28 cellular contexts compared by ENCODE assay signal in the genomic region with DNA sequence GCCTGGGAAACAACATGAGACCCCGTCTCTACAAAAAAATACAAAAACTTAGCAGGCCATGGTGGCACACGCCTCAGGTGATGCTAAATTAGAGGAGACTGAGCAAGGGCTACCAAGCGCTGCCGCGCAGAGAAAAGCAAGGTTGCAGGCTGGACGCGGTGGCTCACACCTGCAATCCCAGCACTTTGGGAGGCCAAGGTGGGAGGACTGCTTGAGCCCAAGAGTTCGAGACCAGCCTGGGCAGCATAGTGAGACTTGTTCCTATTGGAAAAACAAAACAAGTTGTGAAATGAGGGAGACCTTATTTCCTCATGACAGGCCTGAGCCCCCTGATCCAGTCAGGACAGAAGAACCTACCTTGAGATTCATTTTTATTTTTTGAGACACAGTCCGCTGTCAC. TPM values are rescaled to one million over a fixed set of nuclear protein-coding genes. Genes with fewer than 3 reads are reported as not detected.
DNase-seq lines count a peak whose midpoint lies in the region; ATAC-seq, FAIRE-seq and TF ChIP-seq lines count a peak whose summit lies in the region.
"Had no signal": no experiment of that assay in that cellular context is flagged by ENCODE, and none has a peak within 500 bp of the region (broad histone marks: within the 10 kb centered on the region; RNA-seq: fewer than 3 reads in every experiment).

No MANE protein-coding gene starts in this region.

- WGBS in H1 (ENCODE audit: extremely low coverage in 1 of 2, insufficient coverage in 1 of 2, insufficient read length in 1 of 2, insufficient replicate concordance in 2 of 2, low coverage in 1 of 2, low lambda C conversion rate in 2 of 2, missing lambda C conversion rate in 1 of 2), 2 experiments, result 97% methylated on average over 9 of the region's 9 CpGs; no CpG with 5 or more reads in 1 of the 2 experiments

- ATAC-seq in natural killer cell, result no peak
- no peak for ATAC-seq in natural killer cell treated with Interleukin-12 subunit alpha and Interleukin-12 subunit beta and Interleukin-15 and Interleukin-18, amount 100 ng/mL, for 72 hours
- ATAC-seq: A549, HCT116 had no signal

- H3K79me2 ChIP-seq in H1 (ENCODE audit: control insufficient read depth in 1 of 2, insufficient read depth in 2 of 2, low read length in 2 of 2), result no peaks in the 10 kb centered on the region

- H2AFZ ChIP-seq in H1 (ENCODE audit: low read length), result no peak overlapping the region

- H3K4me3 ChIP-seq in H1 (ENCODE audit: extremely low read depth in 1 of 4, insufficient read depth in 2 of 4, low read depth in 3 of 4, low read length in 4 of 4), result no peak overlapping the region
- H3K4me3 ChIP-seq: A549; BLaER1 treated with 17β-estradiol and CSF1 and Interleukin-3, amounts not matched to agents 10 nM and 100 nM had no signal

- no peak overlapping the region for H3K56ac ChIP-seq in H1 (replicated peaks; ENCODE audit: insufficient read length, low read depth, low read length)

- H3K4me3 Mint-ChIP-seq in natural killer cell (no peak overlapping the region), nephron progenitor cell (no peak overlapping the region)
- no peak overlapping the region for H3K4me3 Mint-ChIP-seq in natural killer cell treated with Interleukin-12 subunit alpha and Interleukin-12 subunit beta and Interleukin-15 and Interleukin-18, amount 100 ng/mL, for 72 hours
- H3K4me3 Mint-ChIP-seq: CD4-positive, alpha-beta memory T cell had no signal

- POLR2A ChIA-PET in H1 (lab: Charles Lee; ENCODE audit: partially characterized antibody), result interaction anchor here (0.6 to 26.0 kb wide), 6 partner anchors 12 to 101 kb away, joined by 3 to 458 read pairs (median 4); partner anchors contain the start of gene RNF44

- H3K79me1 ChIP-seq in H1 (ENCODE audit: low read depth, low read length), result peaks cover 3% of the 10 kb centered on the region

- no peaks in the 10 kb centered on the region for H3K9me3 Mint-ChIP-seq in natural killer cell
- H3K9me3 Mint-ChIP-seq in natural killer cell treated with Interleukin-12 subunit alpha and Interleukin-12 subunit beta and Interleukin-15 and Interleukin-18, amount 100 ng/mL, for 72 hours, result no peaks in the 10 kb centered on the region
- H3K9me3 Mint-ChIP-seq in nephron progenitor cell, result no peaks in the 10 kb centered on the region

- no peaks in the 10 kb centered on the region for H3K27me3 Mint-ChIP-seq in natural killer cell (ENCODE audit: low read depth in 2 of 2)
- no peaks in the 10 kb centered on the region for H3K27me3 Mint-ChIP-seq in natural killer cell treated with Interleukin-12 subunit alpha and Interleukin-12 subunit beta and Interleukin-15 and Interleukin-18, amount 100 ng/mL, for 72 hours
- peaks cover 4% of the 10 kb centered on the region for H3K27me3 Mint-ChIP-seq in nephron progenitor cell (ENCODE audit: low read depth, poor library complexity)
- H3K27me3 Mint-ChIP-seq: CD4-positive, alpha-beta memory T cell had no signal

- no peak overlapping the region for H3K23ac ChIP-seq in H1 (ENCODE audit: insufficient read length)

- no peak overlapping the region for H3K27ac ChIP-seq in H1 (ENCODE audit: low read depth, low read length)
- H3K27ac ChIP-seq: A549; BLaER1 treated with 17β-estradiol and CSF1 and Interleukin-3, amounts not matched to agents 10 nM and 100 nM had no signal

- no peak for FAIRE-seq in H1 (lab: Jason Lieb, UNC)
- FAIRE-seq: A549, GM12891 had no signal

- DNase-seq in natural killer cell (no peak), H1 (ENCODE audit: low read depth in 1 of 2, low spot score in 2 of 2) (peak in 1 of 2 experiments; percentile 47), nephron progenitor cell (no peak), HPDE6-E6E7 (ENCODE audit: extremely low spot score) (no peak), T-helper 2 cell (no peak)
- no peak for DNase-seq in natural killer cell treated with Interleukin-12 subunit alpha and Interleukin-12 subunit beta and Interleukin-15 and Interleukin-18, amount 100 ng/mL, for 72 hours (ENCODE audit: low spot score)
- DNase-seq in stimulated activated naive CD4-positive, alpha-beta T cell treated with Interleukin-2 at 50 U/mL for 16 hours (lab: John Stamatoyannopoulos, UW), result no peak
- DNase-seq: AML-193; Caco-2; CD4-positive, alpha-beta memory T cell; DMS79; EL; GDM1; NCI-H1048; NCI-H1417; NCI-H1694; NCI-H2081; NCI-H226; NCI-H510A; NCI-H69; RPMI8226; SHP77 had no signal

- CTCF ChIA-PET in H1 (lab: Charles Lee; ENCODE audit: partially characterized antibody), result interaction anchor here (0.9 kb wide), 1 partner anchor 17 kb away, joined by 4 read pairs; no protein-coding TSS in a partner anchor

- H3K18ac ChIP-seq in H1 (ENCODE audit: extremely low read depth, low read length), result no peak overlapping the region

- TF ChIP-seq CTCF in natural killer cell (IDR thresholded peaks at IDR 0.05), result no peak
- TF ChIP-seq CTCF in H1 (IDR thresholded peaks at IDR 0.05; ENCODE audit: control extremely low read depth in 1 of 3, insufficient read depth in 1 of 3, low read depth in 1 of 3, low read length in 3 of 3), result no peak
- no peak for TF ChIP-seq CTCF in nephron progenitor cell (IDR thresholded peaks at IDR 0.05)

- H2BK15ac ChIP-seq in H1 (ENCODE audit: low read length), result no peak overlapping the region

- no peaks in the 10 kb centered on the region for H3K23me2 ChIP-seq in H1 (ENCODE audit: low read depth, low read length)

- intact Hi-C loops in natural killer cell (cut with micrococcal nuclease), result no loop called here

- H3K9me3 ChIP-seq in H1 (ENCODE audit: insufficient read depth in 2 of 2, low read depth in 1 of 2, low read length in 1 of 2), result no peaks in the 10 kb centered on the region
- H3K9me3 ChIP-seq: A549; BLaER1 treated with 17β-estradiol and CSF1 and Interleukin-3, amounts not matched to agents 10 nM and 100 nM; Caco-2 had no signal

- H3K4me1 Mint-ChIP-seq in natural killer cell, result peaks cover 16 to 36% of the 10 kb centered on the region in 2 donors
- peaks cover 6 to 17% of the 10 kb centered on the region in 2 donors for H3K4me1 Mint-ChIP-seq in natural killer cell treated with Interleukin-12 subunit alpha and Interleukin-12 subunit beta and Interleukin-15 and Interleukin-18, amount 100 ng/mL, for 72 hours (ENCODE audit: low read depth in 2 of 2)
- no peaks in the 10 kb centered on the region for H3K4me1 Mint-ChIP-seq in nephron progenitor cell

- H4K8ac ChIP-seq in H1 (ENCODE audit: extremely low read depth, insufficient read depth, low read length), result no peak overlapping the region

- no peak overlapping the region for H4K5ac ChIP-seq in H1 (ENCODE audit: insufficient read length, low read depth, low read length)

- no peak for TF ChIP-seq EP300 in H1 (IDR thresholded peaks at IDR 0.05; ENCODE audit: borderline replicate concordance in 1 of 2, low read depth in 2 of 2, low read length in 2 of 2)

- TF ChIP-seq POLR2A in H1 (IDR thresholded peaks at IDR 0.05; ENCODE audit: control extremely low read depth in 1 of 2, low read depth in 2 of 2, low read length in 2 of 2), result no peak

- H3K4me2 ChIP-seq in H1 (ENCODE audit: insufficient read depth in 1 of 2, low read depth in 2 of 2, low read length in 2 of 2), result no peak overlapping the region
- H3K4me2 ChIP-seq: A549; BLaER1 treated with 17β-estradiol and CSF1 and Interleukin-3, amounts not matched to agents 10 nM and 100 nM had no signal

- H3K4me1 ChIP-seq in H1 (replicated peaks in 1 of 4; ENCODE audit: control insufficient read depth in 3 of 4, insufficient read depth in 4 of 4, low read length in 3 of 4), result no peaks in the 10 kb centered on the region; a peak in 1 of 7 replicates
- H3K4me1 ChIP-seq: A549, Caco-2 had no signal

- H3K36me3 Mint-ChIP-seq in natural killer cell (no peaks in the 10 kb centered on the region), nephron progenitor cell (ENCODE audit: low read depth) (peaks cover 20% of the 10 kb centered on the region)
- H3K36me3 Mint-ChIP-seq in natural killer cell treated with Interleukin-12 subunit alpha and Interleukin-12 subunit beta and Interleukin-15 and Interleukin-18, amount 100 ng/mL, for 72 hours, result no peaks in the 10 kb centered on the region

- H3K9ac ChIP-seq in H1 (replicated peaks in 1 of 4; ENCODE audit: extremely low read depth in 1 of 4, low read depth in 3 of 4, low read length in 3 of 4), result no peak overlapping the region
- H3K9ac ChIP-seq: BLaER1 treated with 17β-estradiol and CSF1 and Interleukin-3, amounts not matched to agents 10 nM and 100 nM had no signal

- H3K36me3 ChIP-seq in H1 (ENCODE audit: control insufficient read depth in 2 of 4, insufficient read depth in 4 of 4, low read length in 3 of 4), result peaks cover 16 to 33% (median 27%) of the 10 kb centered on the region in 4 experiments; a peak in 7 of 8 replicates

- H2BK120ac ChIP-seq in H1 (replicated peaks; ENCODE audit: low read depth, low read length), result no peak overlapping the region

- H4K20me1 ChIP-seq in H1 (replicated peaks in 1 of 2; ENCODE audit: control insufficient read depth in 1 of 2, insufficient read depth in 2 of 2, low read length in 2 of 2), result peaks cover 7 to 16% of the 10 kb centered on the region in 2 experiments

- no peak overlapping the region for H4K91ac ChIP-seq in H1 (replicated peaks; ENCODE audit: insufficient read length, low read length)

- no peak overlapping the region for H2BK5ac ChIP-seq in H1 (ENCODE audit: low read depth, low read length)

- no peak overlapping the region for H2BK20ac ChIP-seq in H1 (ENCODE audit: low read length)

- H2BK12ac ChIP-seq in H1 (ENCODE audit: low read depth, low read length), result no peak overlapping the region

- peak overlapping the region; percentile 48 to 53 for H3K27ac Mint-ChIP-seq in natural killer cell
- H3K27ac Mint-ChIP-seq in natural killer cell treated with Interleukin-12 subunit alpha and Interleukin-12 subunit beta and Interleukin-15 and Interleukin-18, amount 100 ng/mL, for 72 hours, result no peak overlapping the region
- peak overlapping the region; percentile 48 for H3K27ac Mint-ChIP-seq in nephron progenitor cell

- no peaks in the 10 kb centered on the region for H3K27me3 ChIP-seq in H1 (replicated peaks in 1 of 4; ENCODE audit: control insufficient read depth in 3 of 4, extremely low read depth in 1 of 4, insufficient read depth in 3 of 4, low read length in 3 of 4)
- H3K27me3 ChIP-seq: BLaER1 treated with 17β-estradiol and CSF1 and Interleukin-3, amounts not matched to agents 10 nM and 100 nM had no signal

- H3K4ac ChIP-seq in H1 (replicated peaks; ENCODE audit: insufficient read length, low read depth, low read length), result no peak overlapping the region

- no peak overlapping the region for H2AK5ac ChIP-seq in H1 (ENCODE audit: low read depth, low read length)

- no peak for TF ChIP-seq RAD21 in H1 (IDR thresholded peaks at IDR 0.05 in 1 of 2, conservative IDR thresholded peaks at IDR 0.05 in 1 of 2; ENCODE audit: low read depth in 2 of 2, low read length in 2 of 2)

- no peak overlapping the region for H3K14ac ChIP-seq in H1 (ENCODE audit: insufficient read length)

RNA-seq across cellular contexts. Expression of gene RNF44, which starts 11.5 kb away (rescaled TPM):
- total RNA-seq in natural killer cell, result 100 to 1,000 TPM; 297 to 394 (median 359) TPM
- 10 to 100 TPM; 58.1 to 76.3 TPM for total RNA-seq in natural killer cell treated with Interleukin-12 subunit alpha and Interleukin-12 subunit beta and Interleukin-15 and Interleukin-18, amount 100 ng/mL, for 72 hours
- 164 and 178 TPM in 2 replicates for total RNA-seq in H1 (2021; fragmentation: NEBNext Ultra II Directional; extraction: Animal tissue kit (Norgen Biotek cat#: 25700))
- 54.7 and 109 TPM in 2 replicates for polyA plus RNA-seq in H1 (2011; rRNA removed)
- polyA plus RNA-seq in H1 (2011; cell fraction: cytosol; rRNA removed), result 42.9 TPM
- 283 TPM for polyA plus RNA-seq in H1 (2011; cell fraction: nucleus; rRNA removed)
- polyA plus RNA-seq in H1 (2012, experiment 1 of 2), result 101 to 137 TPM (median 120 TPM) in 4 replicates
- 87.2 TPM for polyA plus RNA-seq in H1 (2012, experiment 2 of 2)
- polyA plus RNA-seq in H1 (2013, experiment 1 of 2), result 97.6 TPM
- 91.7 TPM for polyA plus RNA-seq in H1 (2013, experiment 2 of 2)
- polyA minus RNA-seq in H1 (2011; rRNA and poly(A)+ RNA removed), result 15.9 and 24.4 TPM in 2 replicates
- 100 TPM for polyA minus RNA-seq in H1 (2011; cell fraction: cytosol; rRNA and poly(A)+ RNA removed)
- polyA minus RNA-seq in H1 (2011; cell fraction: nucleus; rRNA and poly(A)+ RNA removed), result 120 TPM

RNA-seq across cellular contexts. Expression of gene CDHR2, which starts 23.5 kb away (rescaled TPM):
- 1 to 10 TPM in 2 of 3 donors, under 1 TPM in 1; 0.75 to 2.2 (median 1.8) TPM for total RNA-seq in natural killer cell
- total RNA-seq in natural killer cell treated with Interleukin-12 subunit alpha and Interleukin-12 subunit beta and Interleukin-15 and Interleukin-18, amount 100 ng/mL, for 72 hours, result under 1 TPM; 0.33 to 0.40 TPM
- 0.43 and 0.69 TPM in 2 replicates for total RNA-seq in H1 (2021; fragmentation: NEBNext Ultra II Directional; extraction: Animal tissue kit (Norgen Biotek cat#: 25700))
- 0.02 and 0.06 TPM in 2 replicates for polyA plus RNA-seq in H1 (2011; rRNA removed)
- polyA plus RNA-seq in H1 (2011; cell fraction: cytosol; rRNA removed), result 0.04 TPM
- 0.26 TPM for polyA plus RNA-seq in H1 (2011; cell fraction: nucleus; rRNA removed)
- polyA plus RNA-seq in H1 (2012, experiment 1 of 2), result 0.08 to 0.52 TPM (median 0.25 TPM) in 3 of 4 replicates, not detected in the other
- polyA plus RNA-seq in H1 (2012, experiment 2 of 2), result not detected
- 0.04 TPM for polyA plus RNA-seq in H1 (2013, experiment 1 of 2)
- 0.02 TPM for polyA plus RNA-seq in H1 (2013, experiment 2 of 2)
- 0.06 and 0.17 TPM in 2 replicates for polyA minus RNA-seq in H1 (2011; rRNA and poly(A)+ RNA removed)
- not detected for polyA minus RNA-seq in H1 (2011; cell fraction: cytosol; rRNA and poly(A)+ RNA removed)
- polyA minus RNA-seq in H1 (2011; cell fraction: nucleus; rRNA and poly(A)+ RNA removed), result 0.50 TPM
- total RNA-seq: H4, SK-MEL-5 had no signal
- polyA plus RNA-seq: CD4-positive, alpha-beta memory T cell had no signal

Comparison
In these comparisons a context has a peak if more than half of its experiments do, and no peak if none do; other contexts are left out.
1. H3K27ac Mint-ChIP-seq: peak in natural killer cell (2 of 2) and nephron progenitor cell (single experiment); none in natural killer cell treated with Interleukin-12 subunit alpha and Interleukin-12 subunit beta and Interleukin-15 and Interleukin-18, amount 100 ng/mL, for 72 hours (0 of 2).